In the genomic region with DNA sequence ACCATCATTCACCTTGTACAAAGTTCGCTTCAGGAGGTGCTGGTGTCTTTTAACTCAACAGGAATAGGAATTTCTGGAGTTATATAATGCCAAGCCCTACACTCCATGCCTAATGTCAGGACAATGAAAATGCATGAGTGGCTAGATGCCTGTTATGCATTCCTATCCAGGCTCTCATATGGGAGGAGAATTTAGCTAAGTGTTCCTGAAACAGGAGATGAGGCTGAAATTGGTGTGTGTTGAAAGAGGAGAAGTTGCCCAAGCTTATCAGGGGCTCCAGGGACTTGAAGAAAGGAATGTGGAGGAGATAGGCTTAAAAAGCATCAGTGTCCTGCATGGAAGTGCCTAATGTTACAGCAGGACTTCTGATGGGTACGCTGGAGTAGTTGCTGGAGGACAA, we compare ENCODE assay signal across 16 cellular contexts.
"Had no signal": no experiment of that assay in that cellular context is flagged by ENCODE, and none has a peak within 500 bp of the region (broad histone marks: within the 10 kb centered on the region; RNA-seq: fewer than 3 reads in every experiment).

No MANE protein-coding gene starts in this region.

- H3K36me3 Mint-ChIP-seq: activated CD8-positive, alpha-beta memory T cell treated with anti-CD3 and anti-CD28 coated beads, Interleukin-2, amount 10 ng/mL, durations not matched to agents 7 days and 5 days; activated naive CD8-positive, alpha-beta T cell treated with anti-CD3 and anti-CD28 coated beads for 36 hours; immature natural killer cell; natural killer cell treated with Interleukin-12 subunit alpha and Interleukin-12 subunit beta and Interleukin-15 and Interleukin-18, amount 100 ng/mL, for 72 hours had no signal

- ATAC-seq: activated CD8-positive, alpha-beta memory T cell treated with anti-CD3 and anti-CD28 coated beads, Interleukin-2, amount 10 ng/mL, durations not matched to agents 7 days and 5 days; left lobe of liver; natural killer cell treated with Interleukin-12 subunit alpha and Interleukin-12 subunit beta and Interleukin-15 and Interleukin-18, amount 100 ng/mL, for 72 hours had no signal

- H3K27me3 Mint-ChIP-seq: activated CD8-positive, alpha-beta memory T cell treated with anti-CD3 and anti-CD28 coated beads, Interleukin-2, amount 10 ng/mL, durations not matched to agents 7 days and 5 days; activated naive CD8-positive, alpha-beta T cell treated with anti-CD3 and anti-CD28 coated beads for 36 hours had no signal

- H3K27me3 ChIP-seq: thyroid gland, vagina had no signal

- DNase-seq: activated CD4-positive, alpha-beta T cell treated with anti-CD3 and anti-CD28 coated beads, Interleukin-2, amount 50 U/mL, for 4 hours; activated CD4-positive, CD25-positive, alpha-beta regulatory T cell treated with anti-CD3 and anti-CD28 coated beads, Interleukin-2, amount 50 U/mL, for 72 hours; activated CD8-positive, alpha-beta memory T cell treated with anti-CD3 and anti-CD28 coated beads, Interleukin-2, amount 10 ng/mL, durations not matched to agents 7 days and 5 days; activated effector memory CD4-positive, alpha-beta T cell treated with Interleukin-2 at 50 U/mL for 16 hours; activated naive CD8-positive, alpha-beta T cell treated with anti-CD3 and anti-CD28 coated beads for 36 hours; activated T-cell treated with anti-CD3 and anti-CD28 coated beads, Interleukin-2, amount 50 U/mL, for 24 hours; aorta; glutamatergic neuron; immature natural killer cell; occipital lobe; T-helper 9 cell; thyroid gland had no signal

- H3K4me1 ChIP-seq: thyroid gland, vagina had no signal

- H3K27ac Mint-ChIP-seq: activated CD8-positive, alpha-beta memory T cell treated with anti-CD3 and anti-CD28 coated beads, Interleukin-2, amount 10 ng/mL, durations not matched to agents 7 days and 5 days; activated naive CD8-positive, alpha-beta T cell treated with anti-CD3 and anti-CD28 coated beads for 36 hours; activated T-cell treated with anti-CD3 and anti-CD28 coated beads, Interleukin-2, amount 50 U/mL, for 24 hours; immature natural killer cell; natural killer cell treated with Interleukin-12 subunit alpha and Interleukin-12 subunit beta and Interleukin-15 and Interleukin-18, amount 100 ng/mL, for 72 hours had no signal

- H3K4me3 Mint-ChIP-seq: activated CD8-positive, alpha-beta memory T cell treated with anti-CD3 and anti-CD28 coated beads, Interleukin-2, amount 10 ng/mL, durations not matched to agents 7 days and 5 days; activated naive CD8-positive, alpha-beta T cell treated with anti-CD3 and anti-CD28 coated beads for 36 hours; activated T-cell treated with anti-CD3 and anti-CD28 coated beads, Interleukin-2, amount 50 U/mL, for 24 hours; immature natural killer cell; natural killer cell treated with Interleukin-12 subunit alpha and Interleukin-12 subunit beta and Interleukin-15 and Interleukin-18, amount 100 ng/mL, for 72 hours had no signal

- H3K4me3 ChIP-seq: skin epidermis, thyroid gland, vagina had no signal

- H3K36me3 ChIP-seq: thyroid gland, vagina had no signal

- H3K9me3 ChIP-seq: thyroid gland, vagina had no signal

- H3K4me1 Mint-ChIP-seq: activated CD8-positive, alpha-beta memory T cell treated with anti-CD3 and anti-CD28 coated beads, Interleukin-2, amount 10 ng/mL, durations not matched to agents 7 days and 5 days; activated naive CD8-positive, alpha-beta T cell treated with anti-CD3 and anti-CD28 coated beads for 36 hours; immature natural killer cell had no signal

- H3K9me3 Mint-ChIP-seq: natural killer cell treated with Interleukin-12 subunit alpha and Interleukin-12 subunit beta and Interleukin-15 and Interleukin-18, amount 100 ng/mL, for 72 hours had no signal

- H3K27ac ChIP-seq: skin epidermis, thyroid gland, vagina had no signal
